9 cellular contexts compared by ENCODE assay signal in the genomic region with DNA sequence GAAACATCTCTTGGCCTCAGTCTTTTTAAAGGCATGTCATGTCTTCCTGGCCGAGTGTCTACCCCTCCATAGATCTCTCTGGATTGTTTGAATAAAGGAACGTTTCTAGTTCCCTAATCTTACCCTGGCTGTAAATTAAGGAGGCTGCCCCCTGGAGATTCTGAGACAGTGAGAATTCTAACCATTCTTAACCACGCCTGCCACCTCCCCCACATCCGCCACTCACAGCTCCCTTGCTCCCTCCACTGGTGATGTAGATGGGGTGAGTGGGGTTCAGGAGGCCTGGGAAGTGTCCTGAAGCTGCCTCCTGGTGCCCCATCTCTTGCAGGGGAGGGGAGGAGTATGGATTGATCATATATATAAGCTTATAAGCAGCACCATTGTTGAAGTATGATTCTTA. TPM values are rescaled to one million over a fixed set of nuclear protein-coding genes. Genes with fewer than 3 reads are reported as not detected.
A peak's percentile ranks its signal among the peaks of the same experiment; 100 is the strongest.
DNase-seq lines count a peak whose midpoint lies in the region; ATAC-seq and TF ChIP-seq lines count a peak whose summit lies in the region.
"Had no signal": no experiment of that assay in that cellular context is flagged by ENCODE, and none has a peak within 500 bp of the region (broad histone marks: within the 10 kb centered on the region; RNA-seq: fewer than 3 reads in every experiment).

No MANE protein-coding gene starts in this region.

- intact Hi-C loops in upper lobe of right lung (cut with DNase I): no loop called here

- ATAC-seq in upper lobe of right lung: peak; percentile 26

- H3K4me3 Mint-ChIP-seq in osteocyte (ENCODE audit: unreplicated experiment): no peak overlapping the region

- H3K9me3 ChIP-seq in OCI-LY3 (ENCODE audit: insufficient read depth, low read length): no peaks in the 10 kb centered on the region
- H3K9me3 ChIP-seq in upper lobe of right lung: no peaks in the 10 kb centered on the region
- H3K9me3 ChIP-seq in MG63: no peaks in the 10 kb centered on the region

- no peaks in the 10 kb centered on the region for H3K9me3 Mint-ChIP-seq in osteocyte (ENCODE audit: unreplicated experiment)

- no peak overlapping the region for H3K27ac Mint-ChIP-seq in osteocyte (ENCODE audit: unreplicated experiment)

- H4K20me1 ChIP-seq in OCI-LY3 (ENCODE audit: insufficient read depth, low read length): no peaks in the 10 kb centered on the region; the same call in 1 of the 2 replicates

- H3K9ac ChIP-seq in OCI-LY3 (ENCODE audit: low read length): peak overlapping the region; percentile 58
- H3K9ac ChIP-seq: parathyroid adenoma had no signal

- H3K36me3 ChIP-seq in OCI-LY3 (replicated peaks; ENCODE audit: low read depth, low read length) (peaks cover 2% of the 10 kb centered on the region), upper lobe of right lung (no peaks in the 10 kb centered on the region), MG63 (no peaks in the 10 kb centered on the region)

- H3K36me3 Mint-ChIP-seq in osteocyte (ENCODE audit: unreplicated experiment): no peaks in the 10 kb centered on the region

- H3K4me1 Mint-ChIP-seq in osteocyte (ENCODE audit: unreplicated experiment): peaks cover 49% of the 10 kb centered on the region

- peak overlapping the region; percentile 52 for H3K4me3 ChIP-seq in OCI-LY3 (ENCODE audit: low read length)
- no peak overlapping the region for H3K4me3 ChIP-seq in upper lobe of right lung
- no peak overlapping the region for H3K4me3 ChIP-seq in MG63

- peaks cover 77% of the 10 kb centered on the region for H3K4me1 ChIP-seq in OCI-LY3 (ENCODE audit: low read length)
- H3K4me1 ChIP-seq in upper lobe of right lung: peaks cover 25% of the 10 kb centered on the region

- H3K27me3 Mint-ChIP-seq in osteocyte (ENCODE audit: unreplicated experiment): peaks cover 8% of the 10 kb centered on the region

- peak overlapping the region; percentile 88 for H3K4me2 ChIP-seq in OCI-LY3 (ENCODE audit: low read length)

- TF ChIP-seq CTCF in OCI-LY3 (IDR thresholded peaks at IDR 0.05; ENCODE audit: low read depth, low read length) (peak; percentile 93), upper lobe of right lung (IDR thresholded peaks at IDR 0.05) (no peak), osteocyte (IDR thresholded peaks at IDR 0.05) (no peak)

- peak overlapping the region; percentile 84 for H3K27ac ChIP-seq in OCI-LY3 (ENCODE audit: low read length)
- no peak overlapping the region for H3K27ac ChIP-seq in upper lobe of right lung
- H3K27ac ChIP-seq: parathyroid adenoma had no signal

- no peak overlapping the region for H2AFZ ChIP-seq in OCI-LY3 (ENCODE audit: low read depth, low read length)
- H2AFZ ChIP-seq: parathyroid adenoma had no signal

- H3K79me2 ChIP-seq in OCI-LY3 (ENCODE audit: low read length): peaks cover 69% of the 10 kb centered on the region
- H3K79me2 ChIP-seq: parathyroid adenoma had no signal

- H3K27me3 ChIP-seq in OCI-LY3 (ENCODE audit: low read depth, low read length): no peaks in the 10 kb centered on the region
- H3K27me3 ChIP-seq in upper lobe of right lung: no peaks in the 10 kb centered on the region
- H3K27me3 ChIP-seq in MG63: no peaks in the 10 kb centered on the region

- peak; percentile 16 for DNase-seq in stimulated activated CD4-positive, alpha-beta T cell treated with anti-CD3 and anti-CD28 coated beads, Interleukin-1b, Interleukin-23, amount 100 ng/mL, for 48 hours
- DNase-seq in stimulated activated CD4-positive, alpha-beta T cell treated with anti-CD3 and anti-CD28 coated beads, Interleukin-12 subunit alpha, Interleukin-12 subunit beta, amount 100 ng/mL, for 4 hours: no peak
- DNase-seq in astrocyte of the hippocampus (ENCODE audit: low read depth, low spot score) (peak; percentile 48), upper lobe of right lung (no peak), NCI-H526 treated with DMSO at 0.1 percent for 48 hours (lab: John Stamatoyannopoulos, UW) (no peak), MG63 (no peak), osteocyte (ENCODE audit: extremely low spot score, unreplicated experiment) (no peak)

RNA-seq across cellular contexts. Expression of a gene that starts 48.0 kb away (rescaled TPM):
- total RNA-seq in upper lobe of right lung (35.9 TPM), osteocyte (34.0 and 36.0 TPM in 2 replicates)
- 7.0 and 10.5 TPM in 2 replicates for total RNA-seq in MG63 (2014; rRNA removed; shearing (Covaris generic); ENCODE audit: low replicate concordance)

Comparison
In these comparisons a context has a peak if more than half of its experiments do, and no peak if none do; other contexts are left out.
1. DNase-seq: peak in stimulated activated CD4-positive, alpha-beta T cell treated with anti-CD3 and anti-CD28 coated beads, Interleukin-1b, Interleukin-23, amount 100 ng/mL, for 48 hours (single experiment) and astrocyte of the hippocampus (single experiment); none in stimulated activated CD4-positive, alpha-beta T cell treated with anti-CD3 and anti-CD28 coated beads, Interleukin-12 subunit alpha, Interleukin-12 subunit beta, amount 100 ng/mL, for 4 hours (single experiment), upper lobe of right lung (single experiment), NCI-H526 treated with DMSO at 0.1 percent for 48 hours (single experiment), MG63 (single experiment) and osteocyte (single experiment).